Comparison of ENCODE assay signal across 22 cellular contexts in the genomic region with DNA sequence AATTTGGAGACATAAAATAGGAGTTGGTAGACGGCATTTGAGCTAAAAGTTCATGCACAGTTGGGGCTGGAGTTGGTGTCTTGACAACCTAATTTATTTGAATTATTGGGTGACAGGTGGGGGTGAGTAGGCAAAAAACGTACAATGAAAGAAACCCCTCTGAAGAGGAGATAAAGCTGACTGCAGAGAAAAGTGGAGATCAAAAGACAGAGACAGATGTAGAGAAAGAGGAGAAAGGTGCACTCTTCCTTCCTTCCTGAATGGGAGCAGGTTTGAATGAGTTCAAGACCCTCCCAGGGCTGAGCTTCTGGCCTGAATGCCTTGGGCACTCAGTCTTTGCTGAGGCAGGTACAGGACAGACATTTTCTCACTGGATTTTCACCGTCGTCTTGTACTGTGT.
"Had no signal": no experiment of that assay in that cellular context is flagged by ENCODE, and none has a peak within 500 bp of the region (broad histone marks: within the 10 kb centered on the region; RNA-seq: fewer than 3 reads in every experiment).

No MANE protein-coding gene starts in this region.

- H3K4me3 ChIP-seq: left ventricle myocardium inferior, lung, mucosa of descending colon, ovary, right atrium auricular region, right lobe of liver, smooth muscle cell, tibial nerve, upper lobe of left lung, vagina had no signal

- H3K36me3 Mint-ChIP-seq: naive thymus-derived CD4-positive, alpha-beta T cell; natural killer cell treated with Interleukin-12 subunit alpha and Interleukin-12 subunit beta and Interleukin-15 and Interleukin-18, amount 100 ng/mL, for 72 hours; stimulated activated memory B cell treated with anti-CD40 and anti-IgM and Interleukin-4, amounts not matched to agents 10 μg/mL and 1 μg/mL and 100 μg/mL, for 72 hours had no signal

- H3K4me2 ChIP-seq: smooth muscle cell had no signal

- H3K4me1 Mint-ChIP-seq: stimulated activated memory B cell treated with anti-CD40 and anti-IgM and Interleukin-4, amounts not matched to agents 10 μg/mL and 1 μg/mL and 100 μg/mL, for 72 hours had no signal

- H3K27ac Mint-ChIP-seq: progenitor cell of endocrine pancreas; stimulated activated memory B cell treated with anti-CD40 and anti-IgM and Interleukin-4, amounts not matched to agents 10 μg/mL and 1 μg/mL and 100 μg/mL, for 72 hours; stimulated activated naive CD8-positive, alpha-beta T cell treated with anti-CD3 and anti-CD28 coated beads, Interleukin-15, amount 100 ng/mL, for 72 hours had no signal

- H3K4me3 Mint-ChIP-seq: natural killer cell treated with Interleukin-12 subunit alpha and Interleukin-12 subunit beta and Interleukin-15 and Interleukin-18, amount 100 ng/mL, for 72 hours; stimulated activated memory B cell treated with anti-CD40 and anti-IgM and Interleukin-4, amounts not matched to agents 10 μg/mL and 1 μg/mL and 100 μg/mL, for 72 hours; stimulated activated naive CD8-positive, alpha-beta T cell treated with anti-CD3 and anti-CD28 coated beads, Interleukin-15, amount 100 ng/mL, for 72 hours had no signal

- ATAC-seq: mucosa of descending colon; naive thymus-derived CD4-positive, alpha-beta T cell; natural killer cell treated with Interleukin-12 subunit alpha and Interleukin-12 subunit beta and Interleukin-15 and Interleukin-18, amount 100 ng/mL, for 72 hours; right lobe of liver; stimulated activated memory B cell treated with anti-CD40 and anti-IgM and Interleukin-4, amounts not matched to agents 10 μg/mL and 1 μg/mL and 100 μg/mL, for 72 hours; stimulated activated naive CD8-positive, alpha-beta T cell treated with anti-CD3 and anti-CD28 coated beads, Interleukin-15, amount 100 ng/mL, for 72 hours had no signal

- DNase-seq: left ventricle myocardium inferior; midbrain; mucosa of descending colon; naive thymus-derived CD4-positive, alpha-beta T cell; ovary; right lobe of liver; stimulated activated CD4-positive, alpha-beta T cell treated with anti-CD3 and anti-CD28 coated beads, Interleukin-1b, Interleukin-23, amount 100 ng/mL, for 48 hours; stimulated activated CD4-positive, alpha-beta T cell treated with anti-CD3 and anti-CD28 coated beads, Interleukin-2, amount 100 ng/mL, for 48 hours; stimulated activated CD4-positive, alpha-beta T cell treated with anti-CD3 and anti-CD28 coated beads, Interleukin-4, amount 100 ng/mL, for 4 hours; stimulated activated CD8-positive, alpha-beta memory T cell treated with anti-CD3 and anti-CD28 coated beads, Interleukin-4, amount 100 ng/mL, for 48 hours; stimulated activated naive CD4-positive, alpha-beta T cell treated with Interleukin-2 at 50 U/mL for 16 hours; stimulated activated naive CD8-positive, alpha-beta T cell treated with anti-CD3 and anti-CD28 coated beads, Interleukin-15, amount 100 ng/mL, for 72 hours; substantia nigra; upper lobe of left lung had no signal

- H3K27me3 ChIP-seq: ovary, right atrium auricular region, right lobe of liver, tibial nerve, upper lobe of left lung, vagina had no signal

- H3K27me3 Mint-ChIP-seq: stimulated activated naive CD8-positive, alpha-beta T cell treated with anti-CD3 and anti-CD28 coated beads, Interleukin-15, amount 100 ng/mL, for 72 hours had no signal

- H3K36me3 ChIP-seq: left ventricle myocardium inferior, ovary, right atrium auricular region, right lobe of liver, tibial nerve, upper lobe of left lung, vagina had no signal

- H3K9me3 ChIP-seq: ovary, tibial nerve, upper lobe of left lung, vagina had no signal

- H3K4me1 ChIP-seq: left ventricle myocardium inferior, right atrium auricular region, right lobe of liver, tibial nerve, upper lobe of left lung, vagina had no signal

- H3K27ac ChIP-seq: left ventricle myocardium inferior, ovary, right atrium auricular region, right lobe of liver, tibial nerve, upper lobe of left lung, vagina had no signal
